In the genomic region with DNA sequence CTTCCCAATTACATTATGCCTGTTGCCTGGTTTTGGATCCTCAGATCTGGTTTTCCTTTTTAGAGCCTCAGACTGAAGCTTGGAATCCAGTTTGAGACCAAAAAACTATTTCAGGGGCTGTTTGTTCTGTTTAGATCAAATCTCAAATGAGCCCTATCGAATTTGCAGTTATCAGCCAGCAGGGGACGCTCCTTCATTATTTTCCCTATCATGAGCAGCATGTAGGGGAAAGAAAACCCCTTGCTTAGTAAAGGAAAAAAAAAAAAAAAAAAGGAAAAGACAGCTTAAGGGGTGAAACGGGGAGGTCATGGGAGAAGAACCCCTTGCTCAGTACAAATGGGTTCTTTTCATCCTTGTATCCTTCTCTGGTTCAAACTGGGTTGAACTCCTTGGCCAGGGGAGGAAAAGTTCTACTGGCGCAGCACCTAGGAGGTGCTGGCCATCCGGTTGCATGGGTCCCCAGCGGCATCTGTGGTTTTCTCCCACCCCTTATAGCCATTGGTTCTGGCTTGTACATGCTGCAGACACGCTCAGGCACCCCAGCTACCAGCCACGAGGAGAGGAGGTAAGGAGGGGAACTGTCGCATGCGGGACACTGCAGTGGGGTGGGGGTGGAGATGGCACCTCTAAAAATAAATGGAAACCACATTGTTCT, we compare ENCODE assay signal across 11 cellular contexts.
DNase-seq lines count a peak whose midpoint lies in the region; ATAC-seq, FAIRE-seq and TF ChIP-seq lines count a peak whose summit lies in the region.
"Had no signal": no experiment of that assay in that cellular context is flagged by ENCODE, and none has a peak within 500 bp of the region (broad histone marks: within the 10 kb centered on the region; RNA-seq: fewer than 3 reads in every experiment).

No MANE protein-coding gene starts in this region.

- H3K36me3 ChIP-seq in WERI-Rb-1 (no peaks in the 10 kb centered on the region), lower lobe of right lung (no peaks in the 10 kb centered on the region), thyroid gland (no peaks in the 10 kb centered on the region)

- ATAC-seq in lower lobe of right lung: no peak
- ATAC-seq: activated CD8-positive, alpha-beta memory T cell treated with anti-CD3 and anti-CD28 coated beads, Interleukin-2, amount 10 ng/mL, durations not matched to agents 7 days and 5 days; effector memory CD8-positive, alpha-beta T cell had no signal

- H3K4me1 ChIP-seq in lower lobe of right lung (no peaks in the 10 kb centered on the region), thyroid gland (no peaks in the 10 kb centered on the region)

- FAIRE-seq in GM12891 (lab: Jason Lieb, UNC): no peak

- H3K4me3 ChIP-seq in WERI-Rb-1 (ENCODE audit: low read depth, low read length) (no peak overlapping the region), lower lobe of right lung (no peak overlapping the region), thyroid gland (replicated peaks in 1 of 3) (no peak overlapping the region)

- H3K9me3 ChIP-seq in WERI-Rb-1 (ENCODE audit: severe bottlenecking): no peaks in the 10 kb centered on the region
- H3K9me3 ChIP-seq in lower lobe of right lung: no peaks in the 10 kb centered on the region
- H3K9me3 ChIP-seq in thyroid gland: no peaks in the 10 kb centered on the region

- TF ChIP-seq CTCF in WERI-Rb-1 (IDR thresholded peaks at IDR 0.05; ENCODE audit: low read depth, low read length) (0 out of 2 replicates have a peak, but pooled peaks have one; percentile 15), lower lobe of right lung (IDR thresholded peaks at IDR 0.05) (peak; percentile 6), thyroid gland (IDR thresholded peaks at IDR 0.05) (no peak)

- intact Hi-C loops in lower lobe of right lung (cut with DNase I) (no loop called here), thyroid gland (cut with DNase I) (no loop called here)

- 66 to 68% methylated on average over 10 of the region's 10 CpGs for WGBS in thyroid gland, 2 donors

- DNase-seq in GM03348 (ENCODE audit: low spot score): peak; percentile 28
- DNase-seq in HS-5 (ENCODE audit: low read depth): peak; percentile 2
- DNase-seq in WERI-Rb-1: no peak
- no peak for DNase-seq in lower lobe of right lung
- DNase-seq in SW480 (ENCODE audit: low spot score): no peak
- no peak for DNase-seq in ecto neural progenitor cell (ENCODE audit: low spot score)
- DNase-seq in GM12891 (ENCODE audit: insufficient read length, low spot score): no peak
- DNase-seq in thyroid gland: no peak
- DNase-seq: activated CD8-positive, alpha-beta memory T cell treated with anti-CD3 and anti-CD28 coated beads, Interleukin-2, amount 10 ng/mL, durations not matched to agents 7 days and 5 days; effector memory CD8-positive, alpha-beta T cell; naive B cell had no signal

- H3K27ac ChIP-seq in WERI-Rb-1 (no peak overlapping the region), lower lobe of right lung (no peak overlapping the region), thyroid gland (no peak overlapping the region)

- H3K27me3 ChIP-seq in WERI-Rb-1 (ENCODE audit: insufficient read depth, low read depth, severe bottlenecking) (no peaks in the 10 kb centered on the region), lower lobe of right lung (ENCODE audit: low read depth) (no peaks in the 10 kb centered on the region), thyroid gland (no peaks in the 10 kb centered on the region)

- TF ChIP-seq POLR2A in GM12891 (IDR thresholded peaks at IDR 0.05; ENCODE audit: low read depth, low read length): no peak
- TF ChIP-seq POLR2A in thyroid gland (IDR thresholded peaks at IDR 0.05): no peak

TF ChIP-seq in GM12891, 5 proteins besides CTCF, POLR2A, EP300 and RAD21:
- TF ChIP-seq POLR2AphosphoS5 (IDR thresholded peaks at IDR 0.05; ENCODE audit: low read depth, low read length): no peak
- no peak for TF ChIP-seq SPI1 (IDR thresholded peaks at IDR 0.05; ENCODE audit: low read depth, low read length)
- TF ChIP-seq TAF1 (IDR thresholded peaks at IDR 0.05; ENCODE audit: low read depth, low read length): no peak
- TF ChIP-seq POU2F2 (IDR thresholded peaks at IDR 0.05; ENCODE audit: low read depth, low read length): no peak
- TF ChIP-seq PAX5 (IDR thresholded peaks at IDR 0.05; ENCODE audit: insufficient read depth, low read length, severe bottlenecking): no peak

Comparison
In these comparisons a context has a peak if more than half of its experiments do, and no peak if none do; other contexts are left out.
1. DNase-seq: peak in GM03348 (single experiment) and HS-5 (single experiment); none in WERI-Rb-1 (single experiment), lower lobe of right lung (single experiment), SW480 (single experiment), ecto neural progenitor cell (single experiment), GM12891 (single experiment) and thyroid gland (0 of 2).
2. CTCF ChIP-seq: peak in WERI-Rb-1 (single experiment) and lower lobe of right lung (single experiment); none in thyroid gland (0 of 6).